In the genomic region with DNA sequence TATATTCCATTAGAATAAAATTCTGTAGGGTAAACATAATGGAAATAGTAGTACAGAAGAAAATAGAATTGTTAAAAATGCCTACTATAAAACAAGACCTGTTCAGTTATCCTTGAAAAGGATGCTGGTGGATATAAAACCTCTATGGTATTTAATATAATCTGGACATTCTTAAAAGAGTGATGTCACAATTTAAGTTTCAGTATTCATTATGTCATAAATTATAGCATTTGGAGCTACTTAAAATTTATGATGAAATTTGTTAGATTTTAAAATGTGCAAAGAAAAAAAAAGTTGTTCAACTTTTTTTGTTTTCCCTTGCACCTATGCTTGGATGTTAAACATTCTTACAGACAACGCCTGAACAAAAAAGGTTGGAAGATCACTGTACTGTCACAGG, we compare ENCODE assay signal across 35 cellular contexts.
"Had no signal": no experiment of that assay in that cellular context is flagged by ENCODE, and none has a peak within 500 bp of the region (broad histone marks: within the 10 kb centered on the region; RNA-seq: fewer than 3 reads in every experiment).

No MANE protein-coding gene starts in this region.

- FAIRE-seq: astrocyte, TTC549 had no signal

- ATAC-seq: activated CD8-positive, alpha-beta T cell treated with anti-CD3 and anti-CD28 coated beads for 36 hours; activated naive CD8-positive, alpha-beta T cell treated with anti-CD3 and anti-CD28 coated beads, Interleukin-2, amount 50 U/mL, for 24 hours; activated T-cell treated with anti-CD3 and anti-CD28 coated beads, Interleukin-2, amount 50 U/mL, for 4 hours; activated T-cell treated with anti-CD3 and anti-CD28 coated beads, Interleukin-2, amount 50 U/mL, for 72 hours; activated T-helper 17 cell treated with anti-CD3 and anti-CD28 coated beads, Interleukin-2, amount 50 U/mL, for 72 hours; body of pancreas; T-cell had no signal

- H3K27ac ChIP-seq: body of pancreas, brain microvascular endothelial cell, breast epithelium, VCaP had no signal

- H3K27me3 ChIP-seq: body of pancreas, brain microvascular endothelial cell, breast epithelium had no signal

- DNase-seq: activated B cell treated with CpG ODN at 0.5 μM for 24 hours; activated CD4-positive, alpha-beta memory T cell treated with anti-CD3 and anti-CD28 coated beads for 36 hours; activated CD4-positive, alpha-beta T cell treated with anti-CD3 and anti-CD28 coated beads for 4 hours; activated CD4-positive, alpha-beta T cell treated with anti-CD3 and anti-CD28 coated beads, Interleukin-2, amount 10 ng/mL, durations not matched to agents 24 days and 14 days; activated CD4-positive, alpha-beta T cell treated with anti-CD3 and anti-CD28 coated beads, Interleukin-2, amount 50 U/mL, for 1 hour; activated CD4-positive, alpha-beta T cell treated with anti-CD3 and anti-CD28 coated beads, Interleukin-2, amount 50 U/mL, for 4 hours; activated CD4-positive, CD25-positive, alpha-beta regulatory T cell treated with anti-CD3 and anti-CD28 coated beads, Interleukin-2, amount 50 U/mL, for 72 hours; activated CD8-positive, alpha-beta memory T cell treated with anti-CD3 and anti-CD28 coated beads, Interleukin-2, amount 50 U/mL, for 4 hours; activated CD8-positive, alpha-beta T cell treated with anti-CD3 and anti-CD28 coated beads for 36 hours; activated effector memory CD4-positive, alpha-beta T cell treated with anti-CD3 and anti-CD28 coated beads, Interleukin-2, amount 50 U/mL, for 16 hours; activated naive CD4-positive, alpha-beta T cell treated with anti-CD3 and anti-CD28 coated beads, Interleukin-2, amount 10 ng/mL, durations not matched to agents 7 days and 5 days; activated naive CD4-positive, alpha-beta T cell treated with Interleukin-2 at 50 U/mL for 16 hours; activated naive CD8-positive, alpha-beta T cell treated with anti-CD3 and anti-CD28 coated beads, Interleukin-2, amount 10 ng/mL, durations not matched to agents 7 days and 5 days; activated naive CD8-positive, alpha-beta T cell treated with anti-CD3 and anti-CD28 coated beads, Interleukin-2, amount 50 U/mL, for 24 hours; activated T-cell treated with anti-CD3 and anti-CD28 coated beads for 4 hours; activated T-cell treated with anti-CD3 and anti-CD28 coated beads, Interleukin-2, amount 50 U/mL, for 1 hour; activated T-cell treated with anti-CD3 and anti-CD28 coated beads, Interleukin-2, amount 50 U/mL, for 4 hours; activated T-cell treated with anti-CD3 and anti-CD28 coated beads, Interleukin-2, amount 50 U/mL, for 72 hours; amygdala; aorta; body of pancreas; brain microvascular endothelial cell; central memory CD4-positive, alpha-beta T cell; T-cell; T-helper 2 cell; T-helper 9 cell had no signal

- H3K9me3 ChIP-seq: body of pancreas, breast epithelium had no signal

- H3K4me3 ChIP-seq: body of pancreas, breast epithelium had no signal

- H3K27me3 Mint-ChIP-seq: activated B cell treated with CpG ODN at 0.5 μM for 24 hours; activated CD4-positive, alpha-beta memory T cell treated with anti-CD3 and anti-CD28 coated beads for 36 hours; activated CD4-positive, alpha-beta T cell treated with anti-CD3 and anti-CD28 coated beads, Interleukin-2, amount 10 ng/mL, durations not matched to agents 24 days and 14 days; activated CD8-positive, alpha-beta T cell treated with anti-CD3 and anti-CD28 coated beads for 36 hours; activated naive CD4-positive, alpha-beta T cell treated with anti-CD3 and anti-CD28 coated beads, Interleukin-2, amount 10 ng/mL, durations not matched to agents 7 days and 5 days; activated naive CD4-positive, alpha-beta T cell treated with anti-CD3 and anti-CD28 coated beads, Interleukin-2, amount 50 U/mL, for 24 hours; activated naive CD8-positive, alpha-beta T cell; activated naive CD8-positive, alpha-beta T cell treated with anti-CD3 and anti-CD28 coated beads, Interleukin-2, amount 10 ng/mL, durations not matched to agents 7 days and 5 days; activated naive CD8-positive, alpha-beta T cell treated with anti-CD3 and anti-CD28 coated beads, Interleukin-2, amount 50 U/mL, for 24 hours; activated T-helper 17 cell treated with anti-CD3 and anti-CD28 coated beads, Interleukin-2, amount 50 U/mL, for 72 hours; T-cell had no signal

- H3K4me1 ChIP-seq: breast epithelium had no signal

- H3K27ac Mint-ChIP-seq: activated B cell treated with CpG ODN at 0.5 μM for 24 hours; activated CD4-positive, alpha-beta memory T cell treated with anti-CD3 and anti-CD28 coated beads for 36 hours; activated CD4-positive, alpha-beta T cell treated with anti-CD3 and anti-CD28 coated beads, Interleukin-2, amount 10 ng/mL, durations not matched to agents 24 days and 14 days; activated CD8-positive, alpha-beta T cell treated with anti-CD3 and anti-CD28 coated beads for 36 hours; activated naive CD4-positive, alpha-beta T cell treated with anti-CD3 and anti-CD28 coated beads, Interleukin-2, amount 10 ng/mL, durations not matched to agents 7 days and 5 days; activated naive CD4-positive, alpha-beta T cell treated with anti-CD3 and anti-CD28 coated beads, Interleukin-2, amount 50 U/mL, for 24 hours; activated naive CD8-positive, alpha-beta T cell; activated naive CD8-positive, alpha-beta T cell treated with anti-CD3 and anti-CD28 coated beads, Interleukin-2, amount 10 ng/mL, durations not matched to agents 7 days and 5 days; activated naive CD8-positive, alpha-beta T cell treated with anti-CD3 and anti-CD28 coated beads, Interleukin-2, amount 50 U/mL, for 24 hours; activated T-cell treated with anti-CD3 and anti-CD28 coated beads, Interleukin-2, amount 50 U/mL, for 72 hours; activated T-helper 1 cell treated with anti-CD3 and anti-CD28 coated beads, Interleukin-12 subunit alpha, Interleukin-12 subunit beta, Interleukin-2, Interleukin-4 antibody, amounts not matched to agents 30 ng/mL and 10 ng/mL and 1 ng/mL, durations not matched to agents 14 hours and 24 hours and 36 hours; activated T-helper 17 cell treated with anti-CD3 and anti-CD28 coated beads, Interleukin-2, amount 50 U/mL, for 72 hours; T-cell; T-helper 2 cell treated with Interferon-gamma antibody and Interleukin-4, amounts not matched to agents 5 μg/mL and 100 μg/mL, for 36 hours had no signal

- H3K4me3 Mint-ChIP-seq: activated B cell treated with CpG ODN at 0.5 μM for 24 hours; activated CD4-positive, alpha-beta memory T cell treated with anti-CD3 and anti-CD28 coated beads for 36 hours; activated CD4-positive, alpha-beta T cell treated with anti-CD3 and anti-CD28 coated beads, Interleukin-2, amount 10 ng/mL, durations not matched to agents 24 days and 14 days; activated CD8-positive, alpha-beta T cell treated with anti-CD3 and anti-CD28 coated beads for 36 hours; activated naive CD4-positive, alpha-beta T cell treated with anti-CD3 and anti-CD28 coated beads, Interleukin-2, amount 10 ng/mL, durations not matched to agents 7 days and 5 days; activated naive CD4-positive, alpha-beta T cell treated with anti-CD3 and anti-CD28 coated beads, Interleukin-2, amount 50 U/mL, for 24 hours; activated naive CD8-positive, alpha-beta T cell; activated naive CD8-positive, alpha-beta T cell treated with anti-CD3 and anti-CD28 coated beads, Interleukin-2, amount 10 ng/mL, durations not matched to agents 7 days and 5 days; activated naive CD8-positive, alpha-beta T cell treated with anti-CD3 and anti-CD28 coated beads, Interleukin-2, amount 50 U/mL, for 24 hours; activated T-cell treated with anti-CD3 and anti-CD28 coated beads, Interleukin-2, amount 50 U/mL, for 4 hours; activated T-cell treated with anti-CD3 and anti-CD28 coated beads, Interleukin-2, amount 50 U/mL, for 72 hours; activated T-helper 1 cell treated with anti-CD3 and anti-CD28 coated beads, Interleukin-12 subunit alpha, Interleukin-12 subunit beta, Interleukin-2, Interleukin-4 antibody, amounts not matched to agents 30 ng/mL and 10 ng/mL and 1 ng/mL, durations not matched to agents 14 hours and 24 hours and 36 hours; activated T-helper 17 cell treated with anti-CD3 and anti-CD28 coated beads, Interleukin-2, amount 50 U/mL, for 72 hours; T-cell; T-helper 2 cell treated with Interferon-gamma antibody and Interleukin-4, amounts not matched to agents 5 μg/mL and 100 μg/mL, for 36 hours had no signal

- H3K36me3 Mint-ChIP-seq: activated naive CD8-positive, alpha-beta T cell had no signal

- H3K4me1 Mint-ChIP-seq: activated B cell treated with CpG ODN at 0.5 μM for 24 hours; activated CD4-positive, alpha-beta T cell treated with anti-CD3 and anti-CD28 coated beads, Interleukin-2, amount 10 ng/mL, durations not matched to agents 24 days and 14 days; activated naive CD4-positive, alpha-beta T cell treated with anti-CD3 and anti-CD28 coated beads, Interleukin-2, amount 10 ng/mL, durations not matched to agents 7 days and 5 days; activated naive CD4-positive, alpha-beta T cell treated with anti-CD3 and anti-CD28 coated beads, Interleukin-2, amount 50 U/mL, for 24 hours; activated naive CD8-positive, alpha-beta T cell treated with anti-CD3 and anti-CD28 coated beads, Interleukin-2, amount 10 ng/mL, durations not matched to agents 7 days and 5 days; activated naive CD8-positive, alpha-beta T cell treated with anti-CD3 and anti-CD28 coated beads, Interleukin-2, amount 50 U/mL, for 24 hours; activated T-helper 17 cell treated with anti-CD3 and anti-CD28 coated beads, Interleukin-2, amount 50 U/mL, for 72 hours; T-cell had no signal
